Comparison of ENCODE assay signal across 8 cellular contexts in genomic region chr1:15757575-15758401, GRCh38. TPM values are rescaled to one million over a fixed set of nuclear protein-coding genes. Genes with fewer than 3 reads are reported as not detected.
DNase-seq lines count a peak whose midpoint lies in the region; ATAC-seq, FAIRE-seq and TF ChIP-seq lines count a peak whose summit lies in the region.

No MANE protein-coding gene starts in this region.

- H3K9me3 ChIP-seq in SK-N-SH (no peaks in the 10 kb centered on the region), pancreas (no peaks in the 10 kb centered on the region)

- H2AFZ ChIP-seq in SK-N-SH (ENCODE audit: low read depth) = peak overlapping the region; percentile 68; the same call in 1 of the 2 replicates

- H3K79me2 ChIP-seq in SK-N-SH (ENCODE audit: insufficient read depth) = peaks cover 41% of the 10 kb centered on the region

- POLR2A ChIA-PET in SK-N-SH (lab: Yijun Ruan, JAX) = interaction anchor here (0.6 to 1.3 kb wide), 4 partner anchors 19 to 274 kb away, joined by 3 to 5 read pairs (median 4); no protein-coding TSS in a partner anchor

- H4K20me1 ChIP-seq in SK-N-SH (ENCODE audit: insufficient read depth) = peaks cover 11% of the 10 kb centered on the region

- H3K27ac ChIP-seq in SK-N-SH (ENCODE audit: low read depth in 2 of 2, low read length in 1 of 2) (peak overlapping the region; percentile 20 to 92; a peak in 3 of 4 replicates), pancreas (peak overlapping the region in 3 of 4 donors; percentile 1 to 60 (median 10))

- intact Hi-C loops in pancreas (cut with DNase I) = no loop called here

- H3K36me3 ChIP-seq in SK-N-SH (replicated peaks in 1 of 2; ENCODE audit: control insufficient read depth in 1 of 2, insufficient read depth in 2 of 2, low read length in 1 of 2) (no peaks in the 10 kb centered on the region), pancreas (no peaks in the 10 kb centered on the region)

- DNase-seq in ELF-1 (ENCODE audit: low read depth, low spot score) (peak; percentile 83), SK-N-SH (peak; percentile 90), foreskin fibroblast (peak; percentile 45 to 74), pancreas (peak in 1 of 6 donors; percentile 59), OCI-M1 (lab: John Stamatoyannopoulos, UW) (no peak), germinal center (ENCODE audit: low spot score) (no peak)

- peak overlapping the region; percentile 88 for H3K4me2 ChIP-seq in SK-N-SH

- H3K4me1 ChIP-seq in SK-N-SH (ENCODE audit: control insufficient read depth in 1 of 2, insufficient read depth in 2 of 2, low read depth in 1 of 2, low read length in 1 of 2) (peaks cover 28 to 47% of the 10 kb centered on the region in 2 experiments), pancreas (peaks cover 0 to 4% (median 0%) of the 10 kb centered on the region in 3 donors)

- peaks cover 42% of the 10 kb centered on the region for H3F3A ChIP-seq in SK-N-SH (replicated peaks; ENCODE audit: insufficient read depth)

- peak overlapping the region; percentile 97 for H3K9ac ChIP-seq in SK-N-SH

- H3K4me3 ChIP-seq in SK-N-SH (ENCODE audit: low read depth in 2 of 2, low read length in 1 of 2) = peak overlapping the region; percentile 74 to 82; a peak in 3 of 4 replicates
- H3K4me3 ChIP-seq in foreskin fibroblast (ENCODE audit: low read depth in 1 of 2, low read length in 2 of 2) = peak overlapping the region; percentile 71 to 93
- peak overlapping the region; percentile 63 to 88 (median 76) for H3K4me3 ChIP-seq in pancreas

- 17% methylated on average over 18 of the region's 28 CpGs for WGBS in SK-N-SH (ENCODE audit: low lambda C conversion rate)
- WGBS in pancreas, 2 donors = 34 to 38% methylated on average over 24 to 28 of the region's 28 CpGs

- TF ChIP-seq RAD21 in SK-N-SH (IDR thresholded peaks at IDR 0.05; ENCODE audit: low read length) = 0 out of 2 replicates have a peak, but pooled peaks have one; percentile 36

- no peak for FAIRE-seq in pancreas (lab: Jason Lieb, UNC)

- no peaks in the 10 kb centered on the region for H3K9me2 ChIP-seq in SK-N-SH

- TF ChIP-seq CTCF in SK-N-SH (IDR thresholded peaks at IDR 0.05) (0 out of 2 replicates have a peak, but pooled peaks have one; percentile 7), foreskin fibroblast (IDR thresholded peaks at IDR 0.05; ENCODE audit: low read depth, low read length) (no peak), pancreas (IDR thresholded peaks at IDR 0.05) (no peak)

- H3K27me3 ChIP-seq in SK-N-SH (ENCODE audit: insufficient read depth) (no peaks in the 10 kb centered on the region), pancreas (no peaks in the 10 kb centered on the region)

- CTCF ChIA-PET in SK-N-SH (lab: Yijun Ruan, JAX) = interaction anchor here (1.8 to 2.6 kb wide), 2 partner anchors 16 to 34 kb away, joined by 6 to 12 read pairs; no protein-coding TSS in a partner anchor

- ATAC-seq in pancreas = peak in 3 of 4 donors; percentile 5 to 28 (median 27)
- ATAC-seq in GM19463 (IDR thresholded peaks at IDR 0.05; ENCODE audit: unreplicated experiment) = no peak
- ATAC-seq in HG03039 (IDR thresholded peaks at IDR 0.05; ENCODE audit: unreplicated experiment) = no peak

- TF ChIP-seq EP300 in SK-N-SH (IDR thresholded peaks at IDR 0.05; ENCODE audit: borderline replicate concordance in 1 of 2, low read depth in 1 of 2, low read length in 1 of 2) = peak in 1 of 2 experiments; percentile 66; a peak in 2 of 4 replicates

TF ChIP-seq in SK-N-SH, 30 proteins besides CTCF, POLR2A, EP300 and RAD21:
- no peak for TF ChIP-seq FOXM1 (IDR thresholded peaks at IDR 0.05; ENCODE audit: low read depth)
- TF ChIP-seq, protein P1, sequence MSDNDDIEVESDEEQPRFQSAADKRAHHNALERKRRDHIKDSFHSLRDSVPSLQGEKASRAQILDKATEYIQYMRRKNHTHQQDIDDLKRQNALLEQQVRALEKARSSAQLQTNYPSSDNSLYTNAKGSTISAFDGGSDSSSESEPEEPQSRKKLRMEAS (IDR thresholded peaks at IDR 0.05; ENCODE audit: low read depth) = no peak
- TF ChIP-seq NRF1 (IDR thresholded peaks at IDR 0.05; ENCODE audit: low read depth, low read length) = no peak
- peak; percentile 32 for TF ChIP-seq MXI1 (IDR thresholded peaks at IDR 0.05; ENCODE audit: low read depth, low read length)
- peak; percentile 88 for TF ChIP-seq GATA2 (CRISPR knock-in tag; IDR thresholded peaks at IDR 0.05)
- TF ChIP-seq, protein P2, sequence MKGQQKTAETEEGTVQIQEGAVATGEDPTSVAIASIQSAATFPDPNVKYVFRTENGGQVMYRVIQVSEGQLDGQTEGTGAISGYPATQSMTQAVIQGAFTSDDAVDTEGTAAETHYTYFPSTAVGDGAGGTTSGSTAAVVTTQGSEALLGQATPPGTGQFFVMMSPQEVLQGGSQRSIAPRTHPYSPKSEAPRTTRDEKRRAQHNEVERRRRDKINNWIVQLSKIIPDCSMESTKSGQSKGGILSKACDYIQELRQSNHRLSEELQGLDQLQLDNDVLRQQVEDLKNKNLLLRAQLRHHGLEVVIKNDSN (IDR thresholded peaks at IDR 0.05; ENCODE audit: borderline replicate concordance, low read depth) = no peak
- TF ChIP-seq CHD2 (IDR thresholded peaks at IDR 0.05; ENCODE audit: low read length, partially characterized antibody) = peak; percentile 37
- TF ChIP-seq EZH2phosphoT487 (IDR thresholded peaks at IDR 0.05; ENCODE audit: borderline replicate concordance, low read depth) = no peak
- TF ChIP-seq FOXJ3 (CRISPR knock-in tag; IDR thresholded peaks at IDR 0.05) = no peak
- peak; percentile 44; the same call in 1 of the 2 replicates for TF ChIP-seq RCOR1 (IDR thresholded peaks at IDR 0.05; ENCODE audit: low read length)
- TF ChIP-seq NFIC (IDR thresholded peaks at IDR 0.05; ENCODE audit: borderline replicate concordance) = no peak
- TF ChIP-seq SMC3 (IDR thresholded peaks at IDR 0.05; ENCODE audit: low read depth, low read length) = no peak

RNA-seq across cellular contexts. Expression of gene FBLIM1, which starts 0.8 kb away (rescaled TPM):
- 89.8 and 93.8 TPM in 2 replicates for polyA plus RNA-seq in SK-N-SH (2012; rRNA removed)
- polyA plus RNA-seq in SK-N-SH (2012; cell fraction: cytosol; rRNA removed) = 46.9 and 61.8 TPM in 2 replicates
- polyA plus RNA-seq in SK-N-SH (2012; cell fraction: nucleus; rRNA removed) = 155 and 177 TPM in 2 replicates
- 10 to 100 TPM; 22.2 to 61.5 (median 29.4) TPM for total RNA-seq in pancreas
- 10 to 100 TPM; 20.4 to 36.8 TPM for polyA plus RNA-seq in pancreas

RNA-seq across cellular contexts. Expression of gene TMEM82, which starts 15.5 kb away (rescaled TPM):
- polyA plus RNA-seq in SK-N-SH (2012; rRNA removed) (not detected in 2 replicates), pancreas (not detected)
- polyA plus RNA-seq in SK-N-SH (2012; cell fraction: cytosol; rRNA removed) = not detected in 2 replicates
- polyA plus RNA-seq in SK-N-SH (2012; cell fraction: nucleus; rRNA removed) = not detected in 2 replicates
- not detected for total RNA-seq in pancreas

RNA-seq across cellular contexts. Expression of gene SLC25A34, which starts 21.7 kb away (rescaled TPM):
- 1.2 and 1.4 TPM in 2 replicates for polyA plus RNA-seq in SK-N-SH (2012; rRNA removed)
- 0.31 and 0.38 TPM in 2 replicates for polyA plus RNA-seq in SK-N-SH (2012; cell fraction: cytosol; rRNA removed)
- polyA plus RNA-seq in SK-N-SH (2012; cell fraction: nucleus; rRNA removed) = 6.3 and 6.5 TPM in 2 replicates
- total RNA-seq in pancreas = 1 to 10 TPM in 5 of 6 donors, under 1 TPM in 1; 0.57 to 1.9 (median 1.8) TPM
- polyA plus RNA-seq in pancreas = 1 to 10 TPM; 6.1 to 6.9 TPM

RNA-seq across cellular contexts. Expression of gene UQCRHL, which starts 49.7 kb away (rescaled TPM):
- polyA plus RNA-seq in SK-N-SH (2012; rRNA removed) = 2.8 and 4.1 TPM in 2 replicates
- 4.1 and 9.7 TPM in 2 replicates for polyA plus RNA-seq in SK-N-SH (2012; cell fraction: cytosol; rRNA removed)
- polyA plus RNA-seq in SK-N-SH (2012; cell fraction: nucleus; rRNA removed) = 1.8 and 2.6 TPM in 2 replicates
- under 1 TPM; 0.35 to 0.87 (median 0.61) TPM for total RNA-seq in pancreas
- 1 to 10 TPM; 1.3 to 1.5 TPM for polyA plus RNA-seq in pancreas

Comparison
In these comparisons a context has a peak if more than half of its experiments do, and no peak if none do; other contexts are left out.
1. DNase-seq: peak in ELF-1 (single experiment), SK-N-SH (single experiment) and foreskin fibroblast (2 of 2); none in OCI-M1 (single experiment) and germinal center (single experiment).
2. ATAC-seq: peak in pancreas (3 of 4); none in GM19463 (single experiment) and HG03039 (single experiment).
3. Peak in every context shown above with its lines, with median percentiles within 50 percentile points of each other: H3K4me3 ChIP-seq.